In genomic region chr19:40523322-40524047, GRCh38 we compare ENCODE assay signal across 1 cellular context.
TF ChIP-seq lines count a peak whose summit lies in the region.

No MANE protein-coding gene starts in this region.

TF ChIP-seq in HEK293, 187 proteins besides CTCF, POLR2A, EP300 and RAD21 (continued from another document and continues in another):
- TF ChIP-seq ZNF449 (tag by site-specific recombination; IDR thresholded peaks at IDR 0.05) (no peak), ZNF423 (tag by site-specific recombination; IDR thresholded peaks at IDR 0.05) (no peak), KLF16 (tag by site-specific recombination; IDR thresholded peaks at IDR 0.05) (0 out of 2 replicates have a peak, but pooled peaks have one; percentile 55), OVOL3 (tag by site-specific recombination; IDR thresholded peaks at IDR 0.05) (no peak), PBX3 (CRISPR knock-in tag; IDR thresholded peaks at IDR 0.05) (0 out of 2 replicates have a peak, but pooled peaks have one; percentile 50), SP3 (tag by site-specific recombination; IDR thresholded peaks at IDR 0.05) (peak; percentile 57), ZNF768 (tag by site-specific recombination; IDR thresholded peaks at IDR 0.05) (no peak; the same call in 1 of the 2 replicates), ATF2 (tag by site-specific recombination; IDR thresholded peaks at IDR 0.05; ENCODE audit: low read depth) (no peak), RBAK (tag by site-specific recombination; IDR thresholded peaks at IDR 0.05) (no peak), MZF1 (tag by site-specific recombination; IDR thresholded peaks at IDR 0.05; ENCODE audit: borderline replicate concordance) (peak; percentile 89; the same call in 1 of the 2 replicates), ZBTB17 (tag by site-specific recombination; IDR thresholded peaks at IDR 0.05) (peak; percentile 94), ZNF132 (tag by site-specific recombination; IDR thresholded peaks at IDR 0.05; ENCODE audit: borderline replicate concordance) (no peak), ZNF223 (tag by site-specific recombination; IDR thresholded peaks at IDR 0.05) (no peak), ZNF394 (tag by site-specific recombination; IDR thresholded peaks at IDR 0.05; ENCODE audit: borderline replicate concordance) (peak; percentile 60), KLF7 (tag by site-specific recombination; IDR thresholded peaks at IDR 0.05; ENCODE audit: borderline replicate concordance) (no peak), PRDM2 (tag by site-specific recombination; IDR thresholded peaks at IDR 0.05; ENCODE audit: borderline replicate concordance) (no peak), INSM2 (tag by site-specific recombination; IDR thresholded peaks at IDR 0.05) (no peak; the same call in 1 of the 2 replicates), ZNF221 (tag by site-specific recombination; IDR thresholded peaks at IDR 0.05; ENCODE audit: borderline replicate concordance) (no peak), ZBTB44 (tag by site-specific recombination; IDR thresholded peaks at IDR 0.05) (peak; percentile 93), KLF17 (tag by site-specific recombination; IDR thresholded peaks at IDR 0.05) (0 out of 2 replicates have a peak, but pooled peaks have one; percentile 36), ZNF707 (tag by site-specific recombination; IDR thresholded peaks at IDR 0.05) (no peak), PATZ1 (tag by site-specific recombination; IDR thresholded peaks at IDR 0.05) (peak; percentile 80), ZNF704 (tag by site-specific recombination; IDR thresholded peaks at IDR 0.05) (no peak), ZNF692 (tag by site-specific recombination; IDR thresholded peaks at IDR 0.05) (peak; percentile 91), ZBTB6 (tag by site-specific recombination; IDR thresholded peaks at IDR 0.05) (no peak), HIC1 (tag by site-specific recombination; IDR thresholded peaks at IDR 0.05) (peak; percentile 78), ZNF521 (tag by site-specific recombination; IDR thresholded peaks at IDR 0.05) (no peak)
